15 cellular contexts compared by ENCODE assay signal in genomic region chr10:1659221-1659791, GRCh38.
DNase-seq lines count a peak whose midpoint lies in the region; ATAC-seq and TF ChIP-seq lines count a peak whose summit lies in the region.
"Had no signal": no experiment of that assay in that cellular context is flagged by ENCODE, and none has a peak within 500 bp of the region (broad histone marks: within the 10 kb centered on the region; RNA-seq: fewer than 3 reads in every experiment).

No MANE protein-coding gene starts in this region.

- H3K36me3 ChIP-seq in neural progenitor cell: no peaks in the 10 kb centered on the region
- H3K36me3 ChIP-seq: HAP-1 had no signal

- no peaks in the 10 kb centered on the region for H3K36me3 Mint-ChIP-seq in activated CD8-positive, alpha-beta memory T cell treated with anti-CD3 and anti-CD28 coated beads, Interleukin-2, amount 10 ng/mL, durations not matched to agents 7 days and 5 days
- H3K36me3 Mint-ChIP-seq in neural progenitor cell: no peaks in the 10 kb centered on the region
- no peaks in the 10 kb centered on the region for H3K36me3 Mint-ChIP-seq in T-helper 2 cell treated with Interferon-gamma antibody and Interleukin-4, amounts not matched to agents 5 μg/mL and 100 μg/mL, for 36 hours (ENCODE audit: low read depth)
- H3K36me3 Mint-ChIP-seq: CD8-positive, alpha-beta memory T cell had no signal

- no peak for ATAC-seq in activated CD8-positive, alpha-beta memory T cell treated with anti-CD3 and anti-CD28 coated beads, Interleukin-2, amount 10 ng/mL, durations not matched to agents 7 days and 5 days
- ATAC-seq in GM18519 (IDR thresholded peaks at IDR 0.05; ENCODE audit: low FRiP score, unreplicated experiment): no peak
- ATAC-seq: HepG2 had no signal

- H2AFZ ChIP-seq in neural progenitor cell (replicated peaks): no peak overlapping the region

- H3K4me1 ChIP-seq in neural progenitor cell: peaks cover 22% of the 10 kb centered on the region
- H3K4me1 ChIP-seq: HAP-1 had no signal

- H3K4me3 ChIP-seq in neural progenitor cell: no peak overlapping the region
- H3K4me3 ChIP-seq: HAP-1 had no signal

- DNase-seq in activated CD8-positive, alpha-beta memory T cell treated with anti-CD3 and anti-CD28 coated beads, Interleukin-2, amount 50 U/mL, for 48 hours: peak; percentile 32
- DNase-seq in activated CD8-positive, alpha-beta memory T cell treated with anti-CD3 and anti-CD28 coated beads, Interleukin-2, amount 10 ng/mL, durations not matched to agents 7 days and 5 days: no peak
- DNase-seq in globus pallidus (ENCODE audit: low spot score) (peak; percentile 38), neural progenitor cell (ENCODE audit: low spot score) (peak; percentile 14)
- no peak for DNase-seq in T-helper 2 cell treated with Interferon-gamma antibody and Interleukin-4, amounts not matched to agents 5 μg/mL and 100 μg/mL, for 36 hours (ENCODE audit: low spot score)
- DNase-seq in stimulated activated CD4-positive, alpha-beta T cell treated with anti-CD3 and anti-CD28 coated beads, Interleukin-4, amount 100 ng/mL, for 4 hours: no peak
- DNase-seq: Caco-2; CD8-positive, alpha-beta memory T cell; DND-41; GDM1; GOT3 had no signal

- TF ChIP-seq CTCF in neural progenitor cell (IDR thresholded peaks at IDR 0.05): no peak

- H3K9me3 Mint-ChIP-seq in activated CD8-positive, alpha-beta memory T cell treated with anti-CD3 and anti-CD28 coated beads, Interleukin-2, amount 10 ng/mL, durations not matched to agents 7 days and 5 days (ENCODE audit: low read depth): no peaks in the 10 kb centered on the region
- H3K9me3 Mint-ChIP-seq in neural progenitor cell: peaks cover 5% of the 10 kb centered on the region
- no peaks in the 10 kb centered on the region for H3K9me3 Mint-ChIP-seq in T-helper 2 cell treated with Interferon-gamma antibody and Interleukin-4, amounts not matched to agents 5 μg/mL and 100 μg/mL, for 36 hours
- H3K9me3 Mint-ChIP-seq: CD8-positive, alpha-beta memory T cell had no signal

- H3K4me2 ChIP-seq in neural progenitor cell: peak overlapping the region; percentile 39

- H3K79me2 ChIP-seq in neural progenitor cell (ENCODE audit: low read depth): no peaks in the 10 kb centered on the region

- H3K9ac ChIP-seq in neural progenitor cell: no peak overlapping the region

- no peaks in the 10 kb centered on the region for H3K4me1 Mint-ChIP-seq in activated CD8-positive, alpha-beta memory T cell treated with anti-CD3 and anti-CD28 coated beads, Interleukin-2, amount 10 ng/mL, durations not matched to agents 7 days and 5 days
- H3K4me1 Mint-ChIP-seq in neural progenitor cell: peaks cover 13% of the 10 kb centered on the region
- no peaks in the 10 kb centered on the region for H3K4me1 Mint-ChIP-seq in T-helper 2 cell treated with Interferon-gamma antibody and Interleukin-4, amounts not matched to agents 5 μg/mL and 100 μg/mL, for 36 hours (ENCODE audit: low read depth)

- CTCF ChIA-PET in activated CD8-positive, alpha-beta memory T cell treated with anti-CD3 and anti-CD28 coated beads, Interleukin-2, amount 10 ng/mL, durations not matched to agents 7 days and 5 days (lab: Charles Lee): no interaction called here

- H3K4me3 Mint-ChIP-seq in activated CD8-positive, alpha-beta memory T cell treated with anti-CD3 and anti-CD28 coated beads, Interleukin-2, amount 10 ng/mL, durations not matched to agents 7 days and 5 days: no peak overlapping the region
- no peak overlapping the region for H3K4me3 Mint-ChIP-seq in neural progenitor cell
- H3K4me3 Mint-ChIP-seq in T-helper 2 cell treated with Interferon-gamma antibody and Interleukin-4, amounts not matched to agents 5 μg/mL and 100 μg/mL, for 36 hours: no peak overlapping the region
- H3K4me3 Mint-ChIP-seq: CD8-positive, alpha-beta memory T cell had no signal

- no peaks in the 10 kb centered on the region for H4K20me1 ChIP-seq in neural progenitor cell (ENCODE audit: low read depth)

- H3K27me3 ChIP-seq in neural progenitor cell: no peaks in the 10 kb centered on the region

- H3K27ac ChIP-seq in neural progenitor cell: no peak overlapping the region
- H3K27ac ChIP-seq: 22Rv1 had no signal

- H3K9me3 ChIP-seq in neural progenitor cell (ENCODE audit: low read depth): no peaks in the 10 kb centered on the region
- H3K9me3 ChIP-seq: HAP-1 had no signal

- no peaks in the 10 kb centered on the region for H3F3A ChIP-seq in neural progenitor cell (ENCODE audit: low read depth)

- no peaks in the 10 kb centered on the region for H3K27me3 Mint-ChIP-seq in activated CD8-positive, alpha-beta memory T cell treated with anti-CD3 and anti-CD28 coated beads, Interleukin-2, amount 10 ng/mL, durations not matched to agents 7 days and 5 days
- H3K27me3 Mint-ChIP-seq in neural progenitor cell (ENCODE audit: insufficient read depth, low read depth): no peaks in the 10 kb centered on the region
- peaks cover 6% of the 10 kb centered on the region for H3K27me3 Mint-ChIP-seq in T-helper 2 cell treated with Interferon-gamma antibody and Interleukin-4, amounts not matched to agents 5 μg/mL and 100 μg/mL, for 36 hours (ENCODE audit: low read depth)

- H3K27ac Mint-ChIP-seq in activated CD8-positive, alpha-beta memory T cell treated with anti-CD3 and anti-CD28 coated beads, Interleukin-2, amount 10 ng/mL, durations not matched to agents 7 days and 5 days: no peak overlapping the region
- no peak overlapping the region for H3K27ac Mint-ChIP-seq in neural progenitor cell
- H3K27ac Mint-ChIP-seq in T-helper 2 cell treated with Interferon-gamma antibody and Interleukin-4, amounts not matched to agents 5 μg/mL and 100 μg/mL, for 36 hours: no peak overlapping the region
- H3K27ac Mint-ChIP-seq: CD8-positive, alpha-beta memory T cell had no signal

Comparison
In these comparisons a context has a peak if more than half of its experiments do, and no peak if none do; other contexts are left out.
1. DNase-seq: peak in activated CD8-positive, alpha-beta memory T cell treated with anti-CD3 and anti-CD28 coated beads, Interleukin-2, amount 50 U/mL, for 48 hours (single experiment), globus pallidus (single experiment) and neural progenitor cell (single experiment); none in activated CD8-positive, alpha-beta memory T cell treated with anti-CD3 and anti-CD28 coated beads, Interleukin-2, amount 10 ng/mL, durations not matched to agents 7 days and 5 days (single experiment), T-helper 2 cell treated with Interferon-gamma antibody and Interleukin-4, amounts not matched to agents 5 μg/mL and 100 μg/mL, for 36 hours (single experiment) and stimulated activated CD4-positive, alpha-beta T cell treated with anti-CD3 and anti-CD28 coated beads, Interleukin-4, amount 100 ng/mL, for 4 hours (0 of 2).